ENCODE assay signal across 1 cellular context in the genomic region with DNA sequence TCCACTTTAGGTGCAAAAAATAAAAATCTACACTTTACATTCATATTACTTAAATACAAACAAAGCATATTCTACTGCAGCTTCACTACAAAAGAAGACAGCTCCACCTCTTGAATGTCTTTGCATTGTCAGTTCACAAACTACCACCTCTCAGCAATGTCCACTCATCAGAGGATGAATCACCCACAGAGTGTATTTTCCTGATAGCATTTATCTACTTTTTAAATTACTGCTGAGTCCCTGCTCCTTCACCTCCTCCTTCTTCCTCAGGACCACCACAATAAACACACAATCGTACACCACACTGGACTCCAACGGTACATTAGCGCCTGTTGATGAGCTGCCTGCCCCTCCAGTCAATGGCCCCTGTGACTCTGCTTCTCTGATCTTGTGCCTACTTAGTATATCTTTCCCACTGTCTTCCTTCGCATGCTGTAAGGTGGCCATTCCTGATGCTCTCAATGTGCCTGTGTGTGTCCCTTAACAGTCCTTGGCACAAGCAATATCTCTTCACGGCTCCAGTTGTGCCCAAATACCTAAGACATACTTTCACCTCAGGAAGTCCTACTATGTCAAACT.
TF ChIP-seq lines count a peak whose summit lies in the region.

No MANE protein-coding gene starts in this region.

TF ChIP-seq in K562, 482 proteins besides CTCF, POLR2A, EP300 and RAD21 (continued from another document):
- TF ChIP-seq, protein P1, sequence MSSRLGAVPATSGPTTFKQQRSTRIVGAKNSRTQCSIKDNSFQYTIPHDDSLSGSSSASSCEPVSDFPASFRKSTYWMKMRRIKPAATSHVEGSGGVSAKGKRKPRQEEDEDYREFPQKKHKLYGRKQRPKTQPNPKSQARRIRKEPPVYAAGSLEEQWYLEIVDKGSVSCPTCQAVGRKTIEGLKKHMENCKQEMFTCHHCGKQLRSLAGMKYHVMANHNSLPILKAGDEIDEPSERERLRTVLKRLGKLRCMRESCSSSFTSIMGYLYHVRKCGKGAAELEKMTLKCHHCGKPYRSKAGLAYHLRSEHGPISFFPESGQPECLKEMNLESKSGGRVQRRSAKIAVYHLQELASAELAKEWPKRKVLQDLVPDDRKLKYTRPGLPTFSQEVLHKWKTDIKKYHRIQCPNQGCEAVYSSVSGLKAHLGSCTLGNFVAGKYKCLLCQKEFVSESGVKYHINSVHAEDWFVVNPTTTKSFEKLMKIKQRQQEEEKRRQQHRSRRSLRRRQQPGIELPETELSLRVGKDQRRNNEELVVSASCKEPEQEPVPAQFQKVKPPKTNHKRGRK (tag; IDR thresholded peaks at IDR 0.05) = no peak
- TF ChIP-seq NCOA4 (IDR thresholded peaks at IDR 0.05; ENCODE audit: partially characterized antibody) (no peak), MAFG (tag; conservative IDR thresholded peaks at IDR 0.05) (peak; percentile 72), PCBP1 (IDR thresholded peaks at IDR 0.05; ENCODE audit: low read depth, low read length, poor library complexity, severe bottlenecking) (no peak), NR2F6 (CRISPR knock-in tag; IDR thresholded peaks at IDR 0.05) (no peak), HNRNPK (IDR thresholded peaks at IDR 0.05; ENCODE audit: low read depth, low read length, poor library complexity, severe bottlenecking) (no peak), GTF2F1 (IDR thresholded peaks at IDR 0.05; ENCODE audit: low read depth, low read length) (no peak), ATF3 (IDR thresholded peaks at IDR 0.05) (peak; percentile 81), ATF3 (CRISPR knock-in tag; conservative IDR thresholded peaks at IDR 0.05) (no peak), ZNF12 (CRISPR knock-in tag; IDR thresholded peaks at IDR 0.05) (no peak), EWSR1 (IDR thresholded peaks at IDR 0.05; ENCODE audit: borderline replicate concordance, low read depth, partially characterized antibody) (no peak), ZBTB11 (CRISPR knock-in tag; IDR thresholded peaks at IDR 0.05) (no peak), E2F4 (CRISPR knock-in tag; IDR thresholded peaks at IDR 0.05; ENCODE audit: low read depth) (no peak), ZNF316 (IDR thresholded peaks at IDR 0.05) (peak; percentile 49), SRSF1 (IDR thresholded peaks at IDR 0.05; ENCODE audit: low read depth, low read length) (no peak), ATF4 (CRISPR knock-in tag; IDR thresholded peaks at IDR 0.05) (no peak), ZC3H8 (IDR thresholded peaks at IDR 0.05) (no peak), RERE (CRISPR knock-in tag; IDR thresholded peaks at IDR 0.05; ENCODE audit: borderline replicate concordance) (no peak), NFIX (CRISPR knock-in tag; IDR thresholded peaks at IDR 0.05; ENCODE audit: low read depth) (no peak), SAP30 (IDR thresholded peaks at IDR 0.05; ENCODE audit: borderline replicate concordance, insufficient read depth, low read depth, low read length, poor library complexity, severe bottlenecking) (no peak), GTF2B (IDR thresholded peaks at IDR 0.05; ENCODE audit: extremely low read depth, insufficient read length) (no peak)
- TF ChIP-seq, protein P2, sequence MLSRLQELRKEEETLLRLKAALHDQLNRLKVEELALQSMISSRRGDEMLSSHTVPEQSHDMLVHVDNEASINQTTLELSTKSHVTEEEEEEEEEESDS (CRISPR knock-in tag; IDR thresholded peaks at IDR 0.05) = no peak
- TF ChIP-seq, protein P3, sequence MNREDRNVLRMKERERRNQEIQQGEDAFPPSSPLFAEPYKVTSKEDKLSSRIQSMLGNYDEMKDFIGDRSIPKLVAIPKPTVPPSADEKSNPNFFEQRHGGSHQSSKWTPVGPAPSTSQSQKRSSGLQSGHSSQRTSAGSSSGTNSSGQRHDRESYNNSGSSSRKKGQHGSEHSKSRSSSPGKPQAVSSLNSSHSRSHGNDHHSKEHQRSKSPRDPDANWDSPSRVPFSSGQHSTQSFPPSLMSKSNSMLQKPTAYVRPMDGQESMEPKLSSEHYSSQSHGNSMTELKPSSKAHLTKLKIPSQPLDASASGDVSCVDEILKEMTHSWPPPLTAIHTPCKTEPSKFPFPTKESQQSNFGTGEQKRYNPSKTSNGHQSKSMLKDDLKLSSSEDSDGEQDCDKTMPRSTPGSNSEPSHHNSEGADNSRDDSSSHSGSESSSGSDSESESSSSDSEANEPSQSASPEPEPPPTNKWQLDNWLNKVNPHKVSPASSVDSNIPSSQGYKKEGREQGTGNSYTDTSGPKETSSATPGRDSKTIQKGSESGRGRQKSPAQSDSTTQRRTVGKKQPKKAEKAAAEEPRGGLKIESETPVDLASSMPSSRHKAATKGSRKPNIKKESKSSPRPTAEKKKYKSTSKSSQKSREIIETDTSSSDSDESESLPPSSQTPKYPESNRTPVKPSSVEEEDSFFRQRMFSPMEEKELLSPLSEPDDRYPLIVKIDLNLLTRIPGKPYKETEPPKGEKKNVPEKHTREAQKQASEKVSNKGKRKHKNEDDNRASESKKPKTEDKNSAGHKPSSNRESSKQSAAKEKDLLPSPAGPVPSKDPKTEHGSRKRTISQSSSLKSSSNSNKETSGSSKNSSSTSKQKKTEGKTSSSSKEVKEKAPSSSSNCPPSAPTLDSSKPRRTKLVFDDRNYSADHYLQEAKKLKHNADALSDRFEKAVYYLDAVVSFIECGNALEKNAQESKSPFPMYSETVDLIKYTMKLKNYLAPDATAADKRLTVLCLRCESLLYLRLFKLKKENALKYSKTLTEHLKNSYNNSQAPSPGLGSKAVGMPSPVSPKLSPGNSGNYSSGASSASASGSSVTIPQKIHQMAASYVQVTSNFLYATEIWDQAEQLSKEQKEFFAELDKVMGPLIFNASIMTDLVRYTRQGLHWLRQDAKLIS (CRISPR knock-in tag; IDR thresholded peaks at IDR 0.05) = no peak
